9 cellular contexts compared by ENCODE assay signal in genomic region chr4:16516796-16517413, GRCh38.
DNase-seq lines count a peak whose midpoint lies in the region; ATAC-seq and TF ChIP-seq lines count a peak whose summit lies in the region.
"Had no signal": no experiment of that assay in that cellular context is flagged by ENCODE, and none has a peak within 500 bp of the region (broad histone marks: within the 10 kb centered on the region; RNA-seq: fewer than 3 reads in every experiment).

No MANE protein-coding gene starts in this region.

- no peak overlapping the region for H3K27ac ChIP-seq in AG04450 (ENCODE audit: low read depth, low read length)
- no peak overlapping the region for H3K27ac ChIP-seq in lower lobe of right lung
- no peak overlapping the region for H3K27ac ChIP-seq in naive thymus-derived CD4-positive, alpha-beta T cell (ENCODE audit: low read depth, low read length)
- H3K27ac ChIP-seq: ascending aorta had no signal

- TF ChIP-seq CTCF in AG04450 (IDR thresholded peaks at IDR 0.05; ENCODE audit: low read depth, low read length) (peak; percentile 56), lower lobe of right lung (IDR thresholded peaks at IDR 0.05) (peak; percentile 44)

- H3K4me1 Mint-ChIP-seq in naive thymus-derived CD4-positive, alpha-beta T cell = no peaks in the 10 kb centered on the region

- ATAC-seq in lower lobe of right lung (peak; percentile 49 to 52), GM19328 (IDR thresholded peaks at IDR 0.05; ENCODE audit: unreplicated experiment) (no peak), HG03045 (IDR thresholded peaks at IDR 0.05; ENCODE audit: unreplicated experiment) (no peak)
- no peak for ATAC-seq in naive thymus-derived CD4-positive, alpha-beta T cell

- H3K36me3 Mint-ChIP-seq in naive thymus-derived CD4-positive, alpha-beta T cell = no peaks in the 10 kb centered on the region

- CTCF ChIA-PET in AG04450 (lab: Charles Lee) = interaction anchor here (0.6 to 2.3 kb wide), 14 partner anchors 8 to 946 kb away, joined by 3 to 10 read pairs (median 4); no protein-coding TSS in a partner anchor
- CTCF ChIA-PET in naive thymus-derived CD4-positive, alpha-beta T cell (lab: Charles Lee) = no interaction called here

- DNase-seq in AG04450 (ENCODE audit: low read depth, low spot score) (peak; percentile 58), Kasumi-1 (lab: John Stamatoyannopoulos, UW) (peak; percentile 57 to 59), cerebellum (ENCODE audit: low spot score) (peak; percentile 16), lower lobe of right lung (no peak), SHP77 treated with DMSO at 0.1 percent for 48 hours (lab: John Stamatoyannopoulos, UW) (no peak)
- DNase-seq in naive thymus-derived CD4-positive, alpha-beta T cell = no peak

- peaks cover 0 to 5% (median 0%) of the 10 kb centered on the region in 11 donors for H3K9me3 Mint-ChIP-seq in naive thymus-derived CD4-positive, alpha-beta T cell

- H3K27me3 Mint-ChIP-seq in naive thymus-derived CD4-positive, alpha-beta T cell = peaks cover 0 to 3% (median 0%) of the 10 kb centered on the region in 5 donors

- H3K4me3 Mint-ChIP-seq in naive thymus-derived CD4-positive, alpha-beta T cell = no peak overlapping the region

- H3K4me3 ChIP-seq in AG04450 (ENCODE audit: low read depth, low read length) (no peak overlapping the region), lower lobe of right lung (no peak overlapping the region)
- H3K4me3 ChIP-seq in naive thymus-derived CD4-positive, alpha-beta T cell (ENCODE audit: low read length) = no peak overlapping the region
- H3K4me3 ChIP-seq: ascending aorta had no signal

- intact Hi-C loops in lower lobe of right lung (cut with DNase I) = no loop called here
- intact Hi-C loops in naive thymus-derived CD4-positive, alpha-beta T cell (cut with micrococcal nuclease) = no loop called here

- no peaks in the 10 kb centered on the region for H3K27me3 ChIP-seq in AG04450 (ENCODE audit: control insufficient read depth, insufficient read depth, low read length)
- H3K27me3 ChIP-seq in lower lobe of right lung (ENCODE audit: low read depth) = no peaks in the 10 kb centered on the region
- no peaks in the 10 kb centered on the region for H3K27me3 ChIP-seq in naive thymus-derived CD4-positive, alpha-beta T cell (ENCODE audit: control insufficient read depth in 2 of 2, insufficient read depth in 2 of 2, low read length in 2 of 2)
- H3K27me3 ChIP-seq: ascending aorta had no signal

- no peaks in the 10 kb centered on the region for H3K36me3 ChIP-seq in lower lobe of right lung
- H3K36me3 ChIP-seq in naive thymus-derived CD4-positive, alpha-beta T cell (ENCODE audit: control insufficient read depth in 2 of 3, insufficient read depth in 3 of 3, low read length in 3 of 3) = no peaks in the 10 kb centered on the region
- H3K36me3 ChIP-seq: ascending aorta had no signal

- H3K27ac Mint-ChIP-seq in naive thymus-derived CD4-positive, alpha-beta T cell = no peak overlapping the region

- H3K4me1 ChIP-seq in lower lobe of right lung = no peaks in the 10 kb centered on the region
- H3K4me1 ChIP-seq in naive thymus-derived CD4-positive, alpha-beta T cell (ENCODE audit: control insufficient read depth in 2 of 2, insufficient read depth in 2 of 2, low read length in 2 of 2) = no peaks in the 10 kb centered on the region
- H3K4me1 ChIP-seq: ascending aorta had no signal

- POLR2A ChIA-PET in AG04450 (lab: Yijun Ruan, JAX) = no interaction called here
- POLR2A ChIA-PET in naive thymus-derived CD4-positive, alpha-beta T cell (lab: Charles Lee) = no interaction called here

- H3K9me3 ChIP-seq in AG04450 (ENCODE audit: control insufficient read depth, insufficient read depth, low read length) = no peaks in the 10 kb centered on the region
- H3K9me3 ChIP-seq in lower lobe of right lung = no peaks in the 10 kb centered on the region
- no peaks in the 10 kb centered on the region for H3K9me3 ChIP-seq in naive thymus-derived CD4-positive, alpha-beta T cell (ENCODE audit: control insufficient read depth in 2 of 3, low read length in 3 of 3)
- H3K9me3 ChIP-seq: ascending aorta had no signal

Comparison
In these comparisons a context has a peak if more than half of its experiments do, and no peak if none do; other contexts are left out.
1. DNase-seq: peak in AG04450 (single experiment), Kasumi-1 (2 of 2) and cerebellum (single experiment); none in lower lobe of right lung (single experiment), SHP77 treated with DMSO at 0.1 percent for 48 hours (single experiment) and naive thymus-derived CD4-positive, alpha-beta T cell (0 of 9).
2. ATAC-seq: peak in lower lobe of right lung (2 of 2); none in GM19328 (single experiment), HG03045 (single experiment) and naive thymus-derived CD4-positive, alpha-beta T cell (single experiment).